In genomic region chr6:147586044-147586443, GRCh38 we compare ENCODE assay signal across 15 cellular contexts.
DNase-seq lines count a peak whose midpoint lies in the region; ATAC-seq and TF ChIP-seq lines count a peak whose summit lies in the region.
"Had no signal": no experiment of that assay in that cellular context is flagged by ENCODE, and none has a peak within 500 bp of the region (broad histone marks: within the 10 kb centered on the region; RNA-seq: fewer than 3 reads in every experiment).

No MANE protein-coding gene starts in this region.

- H3K27me3 ChIP-seq in colonic mucosa, result no peaks in the 10 kb centered on the region
- H3K27me3 ChIP-seq: upper lobe of right lung had no signal

- TF ChIP-seq CTCF in AG10803 (conservative IDR thresholded peaks at IDR 0.05; ENCODE audit: low read length), result no peak
- TF ChIP-seq CTCF in colonic mucosa (IDR thresholded peaks at IDR 0.05), result no peak

- intact Hi-C loops in colonic mucosa (cut with DNase I), result no loop called here

- no peak overlapping the region for H3K9ac ChIP-seq in colonic mucosa (ENCODE audit: low read depth in 2 of 2, low read length in 2 of 2)
- H3K9ac ChIP-seq: parathyroid adenoma had no signal

- no peak overlapping the region for H3K4me3 ChIP-seq in AG10803 (ENCODE audit: low read length)
- no peak overlapping the region for H3K4me3 ChIP-seq in colonic mucosa
- H3K4me3 ChIP-seq: upper lobe of right lung had no signal

- H3K4me1 ChIP-seq in colonic mucosa, result no peaks in the 10 kb centered on the region
- H3K4me1 ChIP-seq: parathyroid adenoma had no signal

- DNase-seq in AG10803 (ENCODE audit: low read depth) (peak; percentile 19), NCI-H2081 treated with DMSO at 0.1 percent for 48 hours (lab: John Stamatoyannopoulos, UW) (peak; percentile 38), colonic mucosa (peak; percentile 32), iris pigment epithelial cell (ENCODE audit: low read depth) (peak; percentile 39), foreskin melanocyte (no peak)
- DNase-seq in activated CD4-positive, CD25-positive, alpha-beta regulatory T cell treated with anti-CD3 and anti-CD28 coated beads, Interleukin-2, amount 50 U/mL, for 72 hours, result no peak
- no peak for DNase-seq in stimulated activated CD4-positive, alpha-beta T cell treated with anti-CD3 and anti-CD28 coated beads, Interleukin-4, amount 100 ng/mL, for 4 hours
- DNase-seq: activated CD4-positive, alpha-beta T cell treated with anti-CD3 and anti-CD28 coated beads, Interleukin-2, amount 50 U/mL, for 48 hours; DMS153; NCI-H524 treated with DMSO at 0.1 percent for 48 hours; stimulated activated CD8-positive, alpha-beta memory T cell treated with anti-CD3 and anti-CD28 coated beads, Interleukin-4, amount 100 ng/mL, for 48 hours; upper lobe of right lung had no signal

- no peak for ATAC-seq in GM19452 (IDR thresholded peaks at IDR 0.05; ENCODE audit: unreplicated experiment)
- ATAC-seq: upper lobe of right lung had no signal

- no peaks in the 10 kb centered on the region for H3K36me3 ChIP-seq in colonic mucosa
- H3K36me3 ChIP-seq: upper lobe of right lung had no signal

- no peak overlapping the region for H3K27ac ChIP-seq in colonic mucosa
- H3K27ac ChIP-seq: epithelial cell of prostate, parathyroid adenoma, upper lobe of right lung had no signal

- H3K9me3 ChIP-seq in colonic mucosa, result no peaks in the 10 kb centered on the region
- H3K9me3 ChIP-seq: upper lobe of right lung had no signal

Comparison
In these comparisons a context has a peak if more than half of its experiments do, and no peak if none do; other contexts are left out.
1. DNase-seq: peak in AG10803 (single experiment), NCI-H2081 treated with DMSO at 0.1 percent for 48 hours (single experiment), colonic mucosa (single experiment) and iris pigment epithelial cell (single experiment); none in activated CD4-positive, CD25-positive, alpha-beta regulatory T cell treated with anti-CD3 and anti-CD28 coated beads, Interleukin-2, amount 50 U/mL, for 72 hours (single experiment), foreskin melanocyte (single experiment) and stimulated activated CD4-positive, alpha-beta T cell treated with anti-CD3 and anti-CD28 coated beads, Interleukin-4, amount 100 ng/mL, for 4 hours (0 of 2).